8 cellular contexts compared by ENCODE assay signal in the genomic region with DNA sequence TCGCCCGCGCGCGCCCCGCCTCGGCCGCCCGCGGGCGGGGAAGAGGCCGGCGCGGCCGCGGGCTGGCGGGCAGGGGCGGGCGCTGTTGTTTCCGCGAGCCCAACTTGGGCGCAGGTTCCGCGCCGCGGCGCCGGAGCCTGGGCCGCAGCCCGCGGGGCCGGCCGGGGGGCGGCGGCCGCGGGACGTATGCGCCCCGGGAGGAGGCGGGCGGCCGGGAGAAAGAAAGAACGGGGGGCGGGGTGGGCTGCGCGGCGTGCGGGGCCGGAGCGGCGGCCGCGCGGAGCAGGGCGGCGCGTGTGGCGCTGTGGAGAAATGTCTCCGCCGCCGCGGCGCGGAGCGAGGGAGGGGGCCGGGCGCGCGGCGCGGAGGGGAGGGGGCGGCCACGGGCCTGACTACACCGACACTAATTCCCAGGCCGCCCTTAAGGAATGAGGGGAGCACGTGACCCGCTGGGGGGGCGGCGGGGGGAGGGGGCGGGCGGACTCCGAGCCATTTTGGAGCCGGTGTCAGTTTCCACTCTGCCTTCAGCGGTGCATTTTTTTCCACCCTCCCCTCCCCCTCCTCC. TPM values are rescaled to one million over a fixed set of nuclear protein-coding genes. Genes with fewer than 3 reads are reported as not detected.
DNase-seq lines count a peak whose midpoint lies in the region; ATAC-seq, FAIRE-seq and TF ChIP-seq lines count a peak whose summit lies in the region.

A gene (plus strand): TSS at position 509 of the 565 bp plus-strand sequence. CDS start 5,351 bp downstream, outside the sequence.

- no peak for FAIRE-seq in HTR-8/SVneo (lab: Jason Lieb, UNC)

- in situ Hi-C loops in GM13977 (cut with MboI; ENCODE audit: low pct_unique_long_range_greater_than_20kb, low sequenced_read_pairs, unreplicated experiment), result loop anchor here (10.0 to 25.0 kb wide), 2 partner anchors 316 to 667 kb away; a partner anchor contains a TSS

- peaks cover 86% of the 10 kb centered on the region for H3K79me2 ChIP-seq in PC-3 (ENCODE audit: low read length)
- H3K79me2 ChIP-seq in fibroblast of lung (ENCODE audit: control insufficient read depth, insufficient read depth, low read length), result peaks cover 5% of the 10 kb centered on the region

- CTCF ChIA-PET in PC-3 (lab: Charles Lee), result no interaction called here

- H3K9me3 ChIP-seq in PC-3 (ENCODE audit: low read length) (no peaks in the 10 kb centered on the region), fibroblast of lung (ENCODE audit: control insufficient read depth, insufficient read depth, low read depth, low read length) (no peaks in the 10 kb centered on the region), muscle layer of duodenum (ENCODE audit: control insufficient read depth in 1 of 2, low read length in 2 of 2) (no peaks in the 10 kb centered on the region), thoracic aorta (no peaks in the 10 kb centered on the region)

- BruUV-seq in PC-3 (replicated peaks; lab: Mats Ljungman, UMichigan), result no TSS peak

- H3K4me1 ChIP-seq in PC-3 (ENCODE audit: insufficient read depth, low read length) (0 out of 2 replicates have a peak, but pooled peaks cover 4% of the 10 kb centered on the region), fibroblast of lung (ENCODE audit: control insufficient read depth, extremely low read depth, insufficient read depth, low read length) (no peaks in the 10 kb centered on the region), muscle layer of duodenum (ENCODE audit: control insufficient read depth in 1 of 2, insufficient read depth in 2 of 2, low read length in 2 of 2) (peaks cover 26 to 62% of the 10 kb centered on the region in 2 donors), thoracic aorta (ENCODE audit: control insufficient read depth in 1 of 2, low read depth in 2 of 2) (peaks cover 27 to 52% of the 10 kb centered on the region in 2 donors)

- H3K27me3 ChIP-seq in PC-3 (ENCODE audit: low read length), result no peaks in the 10 kb centered on the region
- peaks cover 20% of the 10 kb centered on the region for H3K27me3 ChIP-seq in fibroblast of lung (ENCODE audit: control insufficient read depth, insufficient read depth, low read length)
- H3K27me3 ChIP-seq in muscle layer of duodenum (ENCODE audit: low read depth, low read length), result peaks cover 12% of the 10 kb centered on the region
- H3K27me3 ChIP-seq in thoracic aorta (replicated peaks; ENCODE audit: insufficient read depth), result no peaks in the 10 kb centered on the region

- peak; percentile 95 for DNase-seq in 8988T
- DNase-seq in GM13977 (ENCODE audit: low spot score), result peak; percentile 84
- DNase-seq in HTR-8/SVneo (ENCODE audit: insufficient read length, low spot score), result peak; percentile 68
- DNase-seq in PC-3, result peak; percentile 77
- DNase-seq in activated gamma-delta T cell (lab: John Stamatoyannopoulos, UW), result peak; percentile 56
- DNase-seq in fibroblast of lung (ENCODE audit: low read depth in 2 of 2), result peak; percentile 77 to 85
- no peak for DNase-seq in thoracic aorta (ENCODE audit: low spot score)

- H3K9me2 ChIP-seq in PC-3 (replicated peaks; ENCODE audit: low read length), result no peaks in the 10 kb centered on the region

- H3K9ac ChIP-seq in PC-3 (ENCODE audit: low read length) (peak within 1 kb of the TSS; percentile 100), fibroblast of lung (ENCODE audit: insufficient read depth, low read length) (peak within 1 kb of the TSS; percentile 66)

- H3F3A ChIP-seq in PC-3 (ENCODE audit: low read length, unreplicated experiment), result no peaks in the 10 kb centered on the region

- H3K4me3 ChIP-seq in PC-3 (ENCODE audit: low read length) (peak within 1 kb of the TSS; percentile 92), fibroblast of lung (replicated peaks in 1 of 4; ENCODE audit: control extremely low read depth in 1 of 4, insufficient read depth in 1 of 4, low read depth in 3 of 4, low read length in 4 of 4) (peak within 1 kb of the TSS; percentile 65 to 74 (median 72)), muscle layer of duodenum (ENCODE audit: low read depth in 1 of 2, low read length in 2 of 2) (peak within 1 kb of the TSS; percentile 65 to 87), thoracic aorta (peak within 1 kb of the TSS; percentile 98)

- POLR2A ChIA-PET in PC-3 (lab: Charles Lee; ENCODE audit: unreplicated experiment), result no interaction called here

- H2AFZ ChIP-seq in PC-3 (ENCODE audit: low read length) (no peak within 1 kb of the TSS; the same call in 1 of the 2 replicates), fibroblast of lung (ENCODE audit: low read length) (peak within 1 kb of the TSS; percentile 27)

- H3K27ac ChIP-seq in PC-3 (ENCODE audit: low read length), result peak within 1 kb of the TSS; percentile 99
- peak within 1 kb of the TSS; percentile 59 for H3K27ac ChIP-seq in fibroblast of lung (ENCODE audit: insufficient read depth, low read length)
- peak within 1 kb of the TSS; percentile 77 for H3K27ac ChIP-seq in muscle layer of duodenum (ENCODE audit: low read length)
- peak within 1 kb of the TSS; percentile 90 to 92 for H3K27ac ChIP-seq in thoracic aorta

- TF ChIP-seq CTCF in GM13977 (IDR thresholded peaks at IDR 0.05; ENCODE audit: extremely low read depth, insufficient read depth, missing control alignments) (peak; percentile 7), PC-3 (conservative IDR thresholded peaks at IDR 0.05; ENCODE audit: low read depth, low read length) (no peak), fibroblast of lung (conservative IDR thresholded peaks at IDR 0.05 in 1 of 2, IDR thresholded peaks at IDR 0.05 in 1 of 2; ENCODE audit: low read depth in 1 of 2, low read length in 2 of 2) (no peak), thoracic aorta (IDR thresholded peaks at IDR 0.05) (no peak)

- H3K36me3 ChIP-seq in PC-3 (ENCODE audit: low read depth, low read length) (no peaks in the 10 kb centered on the region; the same call in 1 of the 2 replicates), fibroblast of lung (ENCODE audit: control insufficient read depth, insufficient read depth, low read length) (no peaks in the 10 kb centered on the region), muscle layer of duodenum (ENCODE audit: control insufficient read depth in 1 of 2, insufficient read depth in 2 of 2, low read length in 2 of 2) (no peaks in the 10 kb centered on the region), thoracic aorta (no peaks in the 10 kb centered on the region)

- H4K20me1 ChIP-seq in PC-3 (ENCODE audit: low read length), result peaks cover 10% of the 10 kb centered on the region
- peaks cover 3% of the 10 kb centered on the region for H4K20me1 ChIP-seq in fibroblast of lung (ENCODE audit: control insufficient read depth, extremely low read depth, insufficient read depth, low read length)

- ATAC-seq in PC-3 (peak; percentile 36), thoracic aorta (ENCODE audit: insufficient number of reproducible peaks, low FRiP score, low read depth) (peak; percentile 75)

- intact Hi-C loops in PC-3 (cut with micrococcal nuclease), result loop anchor here (5.0 kb wide), 1 partner anchor 302 kb away; no protein-coding TSS in a partner anchor

- H3K4me2 ChIP-seq in PC-3 (ENCODE audit: low read length) (peak within 1 kb of the TSS; percentile 98), fibroblast of lung (ENCODE audit: extremely low read depth, insufficient read depth, low read length) (peak within 1 kb of the TSS; percentile 64)

RNA-seq across cellular contexts. Expression of the gene that starts here (rescaled TPM):
- total RNA-seq in PC-3 (2014; rRNA removed) (119 and 124 TPM in 2 replicates), fibroblast of lung (41.6 and 53.2 TPM in 2 replicates), thoracic aorta (10 to 100 TPM; 55.9 to 79.4 TPM)
- polyA plus RNA-seq in fibroblast of lung, result 30.6 and 44.3 TPM in 2 replicates
- polyA plus RNA-seq in fibroblast of lung (2012), result 33.8 and 42.1 TPM in 2 replicates
- 22.7 and 28.6 TPM in 2 replicates for polyA minus RNA-seq in fibroblast of lung (ENCODE audit: low replicate concordance)
